In the genomic region with DNA sequence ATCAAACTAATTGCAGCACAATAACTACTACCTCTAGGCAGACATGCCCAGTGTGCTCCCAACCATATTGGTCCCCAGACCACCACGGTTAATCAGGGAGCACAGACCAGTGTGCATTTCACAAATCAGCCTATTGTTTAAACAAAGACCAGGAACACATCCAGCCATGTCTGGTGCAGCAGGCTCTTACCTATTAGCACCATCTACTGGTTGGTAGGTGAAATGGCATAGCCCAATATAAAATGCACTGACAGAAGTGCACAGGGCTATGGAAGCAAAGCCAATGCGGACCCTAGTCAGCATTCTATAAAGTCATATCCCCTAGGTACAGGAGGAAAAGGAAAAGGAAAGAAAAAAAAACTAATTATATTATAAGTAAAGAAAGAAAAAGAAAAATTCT, we compare ENCODE assay signal across 1 cellular context.
TF ChIP-seq lines count a peak whose summit lies in the region.

No MANE protein-coding gene starts in this region.

TF ChIP-seq in IMR-90, 13 proteins besides CTCF, POLR2A, EP300 and RAD21:
- TF ChIP-seq MAZ (IDR thresholded peaks at IDR 0.05; ENCODE audit: borderline replicate concordance, low read depth, low read length) (no peak), MAFK (IDR thresholded peaks at IDR 0.05; ENCODE audit: low read depth, low read length) (no peak), RCOR1 (IDR thresholded peaks at IDR 0.05; ENCODE audit: insufficient replicate concordance, low read length) (no peak), BHLHE40 (IDR thresholded peaks at IDR 0.05; ENCODE audit: low read depth, low read length) (no peak), RFX5 (IDR thresholded peaks at IDR 0.05; ENCODE audit: low read depth, low read length) (no peak), SMC3 (IDR thresholded peaks at IDR 0.05; ENCODE audit: low read depth, low read length) (no peak), CHD1 (IDR thresholded peaks at IDR 0.05; ENCODE audit: low read depth, low read length) (no peak), MXI1 (IDR thresholded peaks at IDR 0.05; ENCODE audit: borderline replicate concordance, low read depth, low read length) (no peak), CEBPB (IDR thresholded peaks at IDR 0.05; ENCODE audit: low read depth, low read length) (no peak), FOS (IDR thresholded peaks at IDR 0.05; ENCODE audit: low read depth, low read length) (no peak), NFE2L2 (IDR thresholded peaks at IDR 0.05; ENCODE audit: low read depth, low read length) (no peak)
- TF ChIP-seq, protein P1, sequence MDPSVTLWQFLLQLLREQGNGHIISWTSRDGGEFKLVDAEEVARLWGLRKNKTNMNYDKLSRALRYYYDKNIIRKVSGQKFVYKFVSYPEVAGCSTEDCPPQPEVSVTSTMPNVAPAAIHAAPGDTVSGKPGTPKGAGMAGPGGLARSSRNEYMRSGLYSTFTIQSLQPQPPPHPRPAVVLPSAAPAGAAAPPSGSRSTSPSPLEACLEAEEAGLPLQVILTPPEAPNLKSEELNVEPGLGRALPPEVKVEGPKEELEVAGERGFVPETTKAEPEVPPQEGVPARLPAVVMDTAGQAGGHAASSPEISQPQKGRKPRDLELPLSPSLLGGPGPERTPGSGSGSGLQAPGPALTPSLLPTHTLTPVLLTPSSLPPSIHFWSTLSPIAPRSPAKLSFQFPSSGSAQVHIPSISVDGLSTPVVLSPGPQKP (IDR thresholded peaks at IDR 0.05; ENCODE audit: borderline replicate concordance, low read depth, low read length), result no peak
- TF ChIP-seq, protein P2, sequence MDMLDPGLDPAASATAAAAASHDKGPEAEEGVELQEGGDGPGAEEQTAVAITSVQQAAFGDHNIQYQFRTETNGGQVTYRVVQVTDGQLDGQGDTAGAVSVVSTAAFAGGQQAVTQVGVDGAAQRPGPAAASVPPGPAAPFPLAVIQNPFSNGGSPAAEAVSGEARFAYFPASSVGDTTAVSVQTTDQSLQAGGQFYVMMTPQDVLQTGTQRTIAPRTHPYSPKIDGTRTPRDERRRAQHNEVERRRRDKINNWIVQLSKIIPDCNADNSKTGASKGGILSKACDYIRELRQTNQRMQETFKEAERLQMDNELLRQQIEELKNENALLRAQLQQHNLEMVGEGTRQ (IDR thresholded peaks at IDR 0.05; ENCODE audit: low read depth, low read length), result no peak
